In genomic region chrX:129648514-129649267, GRCh38 we compare ENCODE assay signal across 15 cellular contexts. TPM values are rescaled to one million over a fixed set of nuclear protein-coding genes. Genes with fewer than 3 reads are reported as not detected.
DNase-seq lines count a peak whose midpoint lies in the region; ATAC-seq and TF ChIP-seq lines count a peak whose summit lies in the region.
"Had no signal": no experiment of that assay in that cellular context is flagged by ENCODE, and none has a peak within 500 bp of the region (broad histone marks: within the 10 kb centered on the region; RNA-seq: fewer than 3 reads in every experiment).

No MANE protein-coding gene starts in this region.

- intact Hi-C loops in esophagus muscularis mucosa (cut with DNase I): no loop called here

- no peak overlapping the region for H2AFZ ChIP-seq in osteoblast (ENCODE audit: low read length)

- 81% methylated on average over 18 of the region's 20 CpGs for WGBS in esophagus muscularis mucosa

- no peaks in the 10 kb centered on the region for H3K9me3 Mint-ChIP-seq in stimulated activated memory B cell treated with anti-CD40 and anti-IgM and Interleukin-4, amounts not matched to agents 10 μg/mL and 1 μg/mL and 100 μg/mL, for 72 hours
- H3K9me3 Mint-ChIP-seq: CD4-positive, CD25-positive, alpha-beta regulatory T cell had no signal

- H3K36me3 ChIP-seq in WERI-Rb-1 (no peaks in the 10 kb centered on the region), esophagus muscularis mucosa (peaks cover 0 to 4% (median 0%) of the 10 kb centered on the region in 4 donors), osteoblast (ENCODE audit: insufficient read depth, low read length) (no peaks in the 10 kb centered on the region)
- H3K36me3 ChIP-seq: BE2C, HAP-1 had no signal

- no peak for TF ChIP-seq EP300 in esophagus muscularis mucosa (IDR thresholded peaks at IDR 0.05)

- H3K27me3 Mint-ChIP-seq in stimulated activated memory B cell treated with anti-CD40 and anti-IgM and Interleukin-4, amounts not matched to agents 10 μg/mL and 1 μg/mL and 100 μg/mL, for 72 hours: peaks cover 38% of the 10 kb centered on the region

- no peak for ATAC-seq in stimulated activated memory B cell treated with anti-CD40 and anti-IgM and Interleukin-4, amounts not matched to agents 10 μg/mL and 1 μg/mL and 100 μg/mL, for 72 hours

- H3K4me1 Mint-ChIP-seq in stimulated activated memory B cell treated with anti-CD40 and anti-IgM and Interleukin-4, amounts not matched to agents 10 μg/mL and 1 μg/mL and 100 μg/mL, for 72 hours: peaks cover 5% of the 10 kb centered on the region

- H3K4me1 ChIP-seq in esophagus muscularis mucosa (peaks cover 5 to 12% (median 7%) of the 10 kb centered on the region in 4 donors), osteoblast (ENCODE audit: insufficient read depth, low read length) (no peaks in the 10 kb centered on the region)
- H3K4me1 ChIP-seq: BE2C, HAP-1 had no signal

- H3K27ac ChIP-seq in 22Rv1 (peak overlapping the region; percentile 99), WERI-Rb-1 (peak overlapping the region; percentile 89), esophagus muscularis mucosa (replicated peaks in 1 of 4) (no peak overlapping the region), osteoblast (ENCODE audit: low read depth, low read length) (no peak overlapping the region)

- H3K4me3 Mint-ChIP-seq in stimulated activated memory B cell treated with anti-CD40 and anti-IgM and Interleukin-4, amounts not matched to agents 10 μg/mL and 1 μg/mL and 100 μg/mL, for 72 hours: no peak overlapping the region
- H3K4me3 Mint-ChIP-seq: CD4-positive, CD25-positive, alpha-beta regulatory T cell; CD8-positive, alpha-beta memory T cell had no signal

- no peaks in the 10 kb centered on the region for H3K9me3 ChIP-seq in WERI-Rb-1 (ENCODE audit: severe bottlenecking)
- no peaks in the 10 kb centered on the region for H3K9me3 ChIP-seq in esophagus muscularis mucosa
- H3K9me3 ChIP-seq in osteoblast (ENCODE audit: low read depth, low read length): no peaks in the 10 kb centered on the region
- H3K9me3 ChIP-seq: BE2C, HAP-1 had no signal

- H3K27me3 ChIP-seq in WERI-Rb-1 (ENCODE audit: insufficient read depth, low read depth, severe bottlenecking): peaks cover 4% of the 10 kb centered on the region
- H3K27me3 ChIP-seq in esophagus muscularis mucosa: no peaks in the 10 kb centered on the region
- peaks cover 3% of the 10 kb centered on the region for H3K27me3 ChIP-seq in osteoblast (ENCODE audit: insufficient read depth, low read length)

- DNase-seq in WERI-Rb-1 (peak; percentile 83), esophagus muscularis mucosa (ENCODE audit: extremely low spot score) (peak; percentile 8), osteoblast (ENCODE audit: insufficient read length, low spot score, missing footprints) (peak; percentile 80), NK-92 (lab: John Stamatoyannopoulos, UW; ENCODE audit: unreplicated experiment) (no peak), iPS-NIHi11 (ENCODE audit: low spot score) (no peak), NOMO-1 treated with DMSO at 0.1 percent for 48 hours (lab: John Stamatoyannopoulos, UW; ENCODE audit: unreplicated experiment) (no peak)
- DNase-seq: ACHN; BE2C; C1 segment of cervical spinal cord; CD4-positive, CD25-positive, alpha-beta regulatory T cell; CD8-positive, alpha-beta memory T cell; COR-L47 had no signal

- no peaks in the 10 kb centered on the region for H3K79me2 ChIP-seq in osteoblast (ENCODE audit: insufficient read depth, low read length)

- no peaks in the 10 kb centered on the region for H4K20me1 ChIP-seq in osteoblast (ENCODE audit: insufficient read depth, low read length)

- no peak overlapping the region for H3K4me2 ChIP-seq in osteoblast (ENCODE audit: insufficient read depth, low read length)

- no peak for TF ChIP-seq POLR2A in esophagus muscularis mucosa (IDR thresholded peaks at IDR 0.05; ENCODE audit: low read depth)

- TF ChIP-seq CTCF in 22Rv1 (IDR thresholded peaks at IDR 0.05): no peak
- TF ChIP-seq CTCF in WERI-Rb-1 (IDR thresholded peaks at IDR 0.05; ENCODE audit: low read depth, low read length): no peak
- no peak for TF ChIP-seq CTCF in esophagus muscularis mucosa (IDR thresholded peaks at IDR 0.05)
- no peak for TF ChIP-seq CTCF in osteoblast (IDR thresholded peaks at IDR 0.05; ENCODE audit: extremely low read depth, low read depth, low read length)

- no peak overlapping the region for H3K4me3 ChIP-seq in WERI-Rb-1 (ENCODE audit: low read depth, low read length)
- H3K4me3 ChIP-seq in esophagus muscularis mucosa: no peak overlapping the region
- no peak overlapping the region for H3K4me3 ChIP-seq in osteoblast (ENCODE audit: insufficient read depth, low read length)
- H3K4me3 ChIP-seq: HAP-1 had no signal

- H3K27ac Mint-ChIP-seq in stimulated activated memory B cell treated with anti-CD40 and anti-IgM and Interleukin-4, amounts not matched to agents 10 μg/mL and 1 μg/mL and 100 μg/mL, for 72 hours: no peak overlapping the region

- no peaks in the 10 kb centered on the region for H3K36me3 Mint-ChIP-seq in stimulated activated memory B cell treated with anti-CD40 and anti-IgM and Interleukin-4, amounts not matched to agents 10 μg/mL and 1 μg/mL and 100 μg/mL, for 72 hours
- H3K36me3 Mint-ChIP-seq: CD4-positive, CD25-positive, alpha-beta regulatory T cell; CD8-positive, alpha-beta memory T cell had no signal

RNA-seq across cellular contexts. Expression of gene APLN, which starts 6.1 kb away (rescaled TPM):
- total RNA-seq in esophagus muscularis mucosa (under 1 TPM; 0.42 to 0.99 (median 0.78) TPM), osteoblast (0.29 and 0.72 TPM in 2 replicates)
- total RNA-seq: CD4-positive, CD25-positive, alpha-beta regulatory T cell had no signal

Comparison
In these comparisons a context has a peak if more than half of its experiments do, and no peak if none do; other contexts are left out.
1. H3K27ac ChIP-seq: peak in 22Rv1 (single experiment) and WERI-Rb-1 (single experiment); none in esophagus muscularis mucosa (0 of 4) and osteoblast (single experiment).
2. DNase-seq: peak in WERI-Rb-1 (single experiment), esophagus muscularis mucosa (single experiment) and osteoblast (single experiment); none in NK-92 (single experiment), iPS-NIHi11 (single experiment) and NOMO-1 treated with DMSO at 0.1 percent for 48 hours (single experiment).